25 cellular contexts compared by ENCODE assay signal in the genomic region with DNA sequence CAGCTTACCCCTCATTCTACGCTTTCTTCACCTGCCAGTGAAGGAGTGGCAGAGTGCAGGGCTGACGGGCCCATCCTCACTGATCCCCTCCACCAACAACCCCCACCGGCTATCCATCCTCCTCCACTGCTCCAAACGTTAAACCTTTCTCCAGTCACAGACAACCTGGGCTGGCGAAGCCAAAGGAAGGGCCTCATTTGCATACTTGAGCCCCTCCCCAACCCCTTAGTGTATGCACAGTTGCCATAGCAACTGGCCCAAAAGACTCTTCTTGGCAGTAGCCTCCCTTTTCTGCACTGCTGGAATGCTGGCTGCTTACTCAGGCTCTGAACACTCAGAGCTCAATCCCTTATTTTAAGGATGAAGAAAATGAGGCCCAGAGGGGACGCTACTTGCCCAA.
DNase-seq lines count a peak whose midpoint lies in the region; FAIRE-seq and TF ChIP-seq lines count a peak whose summit lies in the region.
"Had no signal": no experiment of that assay in that cellular context is flagged by ENCODE, and none has a peak within 500 bp of the region (broad histone marks: within the 10 kb centered on the region; RNA-seq: fewer than 3 reads in every experiment).

No MANE protein-coding gene starts in this region.

- H3F3A ChIP-seq in neural progenitor cell (ENCODE audit: low read depth) = peaks cover 11% of the 10 kb centered on the region

- H3K27me3 Mint-ChIP-seq in neural progenitor cell (ENCODE audit: insufficient read depth, low read depth) = peaks cover 4% of the 10 kb centered on the region
- peaks cover 6% of the 10 kb centered on the region for H3K27me3 Mint-ChIP-seq in activated T-helper 1 cell treated with anti-CD3 and anti-CD28 coated beads, Interleukin-12 subunit alpha, Interleukin-12 subunit beta, Interleukin-2, Interleukin-4 antibody, amounts not matched to agents 30 ng/mL and 10 ng/mL and 1 ng/mL, durations not matched to agents 14 hours and 24 hours and 36 hours (ENCODE audit: insufficient read depth)
- H3K27me3 Mint-ChIP-seq: activated CD8-positive, alpha-beta T cell treated with anti-CD3 and anti-CD28 coated beads for 36 hours had no signal

- H3K27ac Mint-ChIP-seq in neural progenitor cell = peak overlapping the region; percentile 55
- no peak overlapping the region for H3K27ac Mint-ChIP-seq in activated T-helper 1 cell treated with anti-CD3 and anti-CD28 coated beads, Interleukin-12 subunit alpha, Interleukin-12 subunit beta, Interleukin-2, Interleukin-4 antibody, amounts not matched to agents 30 ng/mL and 10 ng/mL and 1 ng/mL, durations not matched to agents 14 hours and 24 hours and 36 hours
- H3K27ac Mint-ChIP-seq: activated CD8-positive, alpha-beta T cell treated with anti-CD3 and anti-CD28 coated beads for 36 hours; activated naive CD4-positive, alpha-beta T cell treated with anti-CD3 and anti-CD28 coated beads for 36 hours; effector memory CD8-positive, alpha-beta T cell had no signal

- H4K91ac ChIP-seq in H1 (replicated peaks; ENCODE audit: insufficient read length, low read length) = no peak overlapping the region

- H2AFZ ChIP-seq in H1 (ENCODE audit: low read length) (no peak overlapping the region), neural progenitor cell (replicated peaks) (no peak overlapping the region)

- H3K27ac ChIP-seq in H1 (ENCODE audit: low read depth, low read length) (no peak overlapping the region), neural progenitor cell (no peak overlapping the region)
- H3K27ac ChIP-seq: 22Rv1, BLaER1, esophagus squamous epithelium, tibial artery had no signal

- no peak overlapping the region for H2BK20ac ChIP-seq in H1 (ENCODE audit: low read length)

- H2BK12ac ChIP-seq in H1 (ENCODE audit: low read depth, low read length) = no peak overlapping the region

- no peak overlapping the region for H4K8ac ChIP-seq in H1 (ENCODE audit: extremely low read depth, insufficient read depth, low read length)

- no peak overlapping the region for H3K4me3 ChIP-seq in H1 (ENCODE audit: extremely low read depth in 1 of 4, insufficient read depth in 2 of 4, low read depth in 3 of 4, low read length in 4 of 4)
- H3K4me3 ChIP-seq in neural progenitor cell = no peak overlapping the region
- H3K4me3 ChIP-seq: BLaER1, esophagus squamous epithelium, smooth muscle cell, tibial artery had no signal

- TF ChIP-seq EP300 in H1 (IDR thresholded peaks at IDR 0.05; ENCODE audit: borderline replicate concordance in 1 of 2, low read depth in 2 of 2, low read length in 2 of 2) = no peak

- TF ChIP-seq RAD21 in H1 (IDR thresholded peaks at IDR 0.05 in 1 of 2, conservative IDR thresholded peaks at IDR 0.05 in 1 of 2; ENCODE audit: low read depth in 2 of 2, low read length in 2 of 2) = no peak

- peak; percentile 48 for FAIRE-seq in H1 (lab: Jason Lieb, UNC)
- FAIRE-seq: colon, RCC 7860 had no signal

- H3K79me1 ChIP-seq in H1 (ENCODE audit: low read depth, low read length) = no peaks in the 10 kb centered on the region

- H3K4me3 Mint-ChIP-seq in neural progenitor cell = no peak overlapping the region
- H3K4me3 Mint-ChIP-seq in activated T-helper 1 cell treated with anti-CD3 and anti-CD28 coated beads, Interleukin-12 subunit alpha, Interleukin-12 subunit beta, Interleukin-2, Interleukin-4 antibody, amounts not matched to agents 30 ng/mL and 10 ng/mL and 1 ng/mL, durations not matched to agents 14 hours and 24 hours and 36 hours = no peak overlapping the region
- H3K4me3 Mint-ChIP-seq: activated CD8-positive, alpha-beta T cell treated with anti-CD3 and anti-CD28 coated beads for 36 hours; activated naive CD4-positive, alpha-beta T cell treated with anti-CD3 and anti-CD28 coated beads for 36 hours; effector memory CD8-positive, alpha-beta T cell had no signal

- H3K36me3 Mint-ChIP-seq in neural progenitor cell = no peaks in the 10 kb centered on the region
- H3K36me3 Mint-ChIP-seq in activated T-helper 1 cell treated with anti-CD3 and anti-CD28 coated beads, Interleukin-12 subunit alpha, Interleukin-12 subunit beta, Interleukin-2, Interleukin-4 antibody, amounts not matched to agents 30 ng/mL and 10 ng/mL and 1 ng/mL, durations not matched to agents 14 hours and 24 hours and 36 hours (ENCODE audit: low read depth) = no peaks in the 10 kb centered on the region

- H3K4me2 ChIP-seq in H1 (ENCODE audit: insufficient read depth in 1 of 2, low read depth in 2 of 2, low read length in 2 of 2) = no peak overlapping the region
- H3K4me2 ChIP-seq in neural progenitor cell = peak overlapping the region; percentile 54
- H3K4me2 ChIP-seq: BLaER1, SK-N-SH, smooth muscle cell had no signal

- no peaks in the 10 kb centered on the region for H3K9me3 Mint-ChIP-seq in neural progenitor cell
- no peaks in the 10 kb centered on the region for H3K9me3 Mint-ChIP-seq in activated T-helper 1 cell treated with anti-CD3 and anti-CD28 coated beads, Interleukin-12 subunit alpha, Interleukin-12 subunit beta, Interleukin-2, Interleukin-4 antibody, amounts not matched to agents 30 ng/mL and 10 ng/mL and 1 ng/mL, durations not matched to agents 14 hours and 24 hours and 36 hours
- H3K9me3 Mint-ChIP-seq: activated CD8-positive, alpha-beta T cell treated with anti-CD3 and anti-CD28 coated beads for 36 hours; activated naive CD4-positive, alpha-beta T cell treated with anti-CD3 and anti-CD28 coated beads for 36 hours; effector memory CD8-positive, alpha-beta T cell had no signal

- no peak overlapping the region for H2BK5ac ChIP-seq in H1 (ENCODE audit: low read depth, low read length)

- H3K79me2 ChIP-seq in H1 (ENCODE audit: control insufficient read depth in 1 of 2, insufficient read depth in 2 of 2, low read length in 2 of 2) (no peaks in the 10 kb centered on the region), neural progenitor cell (ENCODE audit: low read depth) (no peaks in the 10 kb centered on the region)

- WGBS in H1 (ENCODE audit: extremely low coverage in 1 of 2, insufficient coverage in 1 of 2, insufficient read length in 1 of 2, insufficient replicate concordance in 2 of 2, low coverage in 1 of 2, low lambda C conversion rate in 2 of 2, missing lambda C conversion rate in 1 of 2), 2 experiments = 53% methylated on average over 6 of the region's 6 CpGs; no CpG with 5 or more reads in 1 of the 2 experiments

- H3K9ac ChIP-seq in H1 (replicated peaks in 1 of 4; ENCODE audit: extremely low read depth in 1 of 4, low read depth in 3 of 4, low read length in 3 of 4) (no peak overlapping the region), neural progenitor cell (no peak overlapping the region)
- H3K9ac ChIP-seq: BLaER1, SK-N-SH had no signal

- H3K9me3 ChIP-seq in H1 (ENCODE audit: insufficient read depth in 2 of 2, low read depth in 1 of 2, low read length in 1 of 2) (peaks cover 0 to 12% of the 10 kb centered on the region in 2 experiments; a peak in 2 of 4 replicates), neural progenitor cell (ENCODE audit: low read depth) (no peaks in the 10 kb centered on the region)
- H3K9me3 ChIP-seq: Caco-2, esophagus squamous epithelium, SK-N-SH, tibial artery had no signal

- no peak overlapping the region for H2AK5ac ChIP-seq in H1 (ENCODE audit: low read depth, low read length)

- H3K4me1 ChIP-seq in H1 (replicated peaks in 1 of 4; ENCODE audit: control insufficient read depth in 3 of 4, insufficient read depth in 4 of 4, low read length in 3 of 4) (peaks cover 0 to 2% (median under 1%) of the 10 kb centered on the region in 4 experiments; a peak in 3 of 7 replicates), neural progenitor cell (peaks cover 27% of the 10 kb centered on the region)
- H3K4me1 ChIP-seq: BLaER1, Caco-2, esophagus squamous epithelium, tibial artery had no signal

- H4K20me1 ChIP-seq in H1 (replicated peaks in 1 of 2; ENCODE audit: control insufficient read depth in 1 of 2, insufficient read depth in 2 of 2, low read length in 2 of 2) (peaks cover 0 to 2% of the 10 kb centered on the region in 2 experiments), neural progenitor cell (ENCODE audit: low read depth) (no peaks in the 10 kb centered on the region)
- H4K20me1 ChIP-seq: BLaER1 had no signal

- no peak overlapping the region for H3K14ac ChIP-seq in H1 (ENCODE audit: insufficient read length)

- H3K27me3 ChIP-seq in H1 (replicated peaks in 1 of 4; ENCODE audit: control insufficient read depth in 3 of 4, extremely low read depth in 1 of 4, insufficient read depth in 3 of 4, low read length in 3 of 4) (peaks cover 5 to 41% (median 35%) of the 10 kb centered on the region in 4 experiments), neural progenitor cell (no peaks in the 10 kb centered on the region)
- H3K27me3 ChIP-seq: BLaER1 had no signal

- no peak for TF ChIP-seq CTCF in H1 (IDR thresholded peaks at IDR 0.05; ENCODE audit: control extremely low read depth in 1 of 3, insufficient read depth in 1 of 3, low read depth in 1 of 3, low read length in 3 of 3)
- no peak for TF ChIP-seq CTCF in neural progenitor cell (IDR thresholded peaks at IDR 0.05)

- H3K4me1 Mint-ChIP-seq in neural progenitor cell = peaks cover 24% of the 10 kb centered on the region
- no peaks in the 10 kb centered on the region for H3K4me1 Mint-ChIP-seq in activated T-helper 1 cell treated with anti-CD3 and anti-CD28 coated beads, Interleukin-12 subunit alpha, Interleukin-12 subunit beta, Interleukin-2, Interleukin-4 antibody, amounts not matched to agents 30 ng/mL and 10 ng/mL and 1 ng/mL, durations not matched to agents 14 hours and 24 hours and 36 hours (ENCODE audit: low read depth)

- H3K56ac ChIP-seq in H1 (replicated peaks; ENCODE audit: insufficient read length, low read depth, low read length) = no peak overlapping the region

- H3K18ac ChIP-seq in H1 (ENCODE audit: extremely low read depth, low read length) = no peak overlapping the region

- CTCF ChIA-PET in H1 (lab: Charles Lee; ENCODE audit: partially characterized antibody) = interaction anchor here (0.6 to 16.1 kb wide), 9 partner anchors 11 to 479 kb away, joined by 3 to 234 read pairs (median 5); no protein-coding TSS in a partner anchor

- H3K36me3 ChIP-seq in H1 (ENCODE audit: control insufficient read depth in 2 of 4, insufficient read depth in 4 of 4, low read length in 3 of 4) (no peaks in the 10 kb centered on the region; a peak in 1 of 8 replicates), neural progenitor cell (no peaks in the 10 kb centered on the region)
- H3K36me3 ChIP-seq: BLaER1, esophagus squamous epithelium, tibial artery had no signal

- POLR2A ChIA-PET in H1 (lab: Charles Lee; ENCODE audit: partially characterized antibody) = no interaction called here

- no peak overlapping the region for H2BK15ac ChIP-seq in H1 (ENCODE audit: low read length)

- no peaks in the 10 kb centered on the region; the same call in 1 of the 2 replicates for H3K23me2 ChIP-seq in H1 (ENCODE audit: low read depth, low read length)

- no peak overlapping the region for H3K23ac ChIP-seq in H1 (ENCODE audit: insufficient read length)

- no peak for TF ChIP-seq POLR2A in H1 (IDR thresholded peaks at IDR 0.05; ENCODE audit: control extremely low read depth in 1 of 2, low read depth in 2 of 2, low read length in 2 of 2)

- no peak overlapping the region for H2BK120ac ChIP-seq in H1 (replicated peaks; ENCODE audit: low read depth, low read length)

- DNase-seq in DMS 273 (lab: John Stamatoyannopoulos, UW; ENCODE audit: unreplicated experiment) (peak; percentile 67), DMS 273 treated with DMSO at 0.1 percent for 48 hours (lab: John Stamatoyannopoulos, UW) (no peak), M059J (ENCODE audit: low read depth) (peak; percentile 20), H1 (ENCODE audit: low read depth in 1 of 2, low spot score in 2 of 2) (no peak), neural progenitor cell (ENCODE audit: low spot score) (peak; percentile 92), NOMO-1 treated with dmso at 0.1 percent for 144 hours (lab: John Stamatoyannopoulos, UW; ENCODE audit: unreplicated experiment) (no peak), NK-92 (lab: John Stamatoyannopoulos, UW; ENCODE audit: unreplicated experiment) (no peak)
- DNase-seq in activated T-helper 1 cell treated with anti-CD3 and anti-CD28 coated beads, Interleukin-12 subunit alpha, Interleukin-12 subunit beta, Interleukin-2, Interleukin-4 antibody, amounts not matched to agents 30 ng/mL and 10 ng/mL and 1 ng/mL, durations not matched to agents 14 hours and 24 hours and 36 hours (ENCODE audit: low spot score) = no peak
- DNase-seq: activated CD8-positive, alpha-beta T cell treated with anti-CD3 and anti-CD28 coated beads for 36 hours; activated naive CD4-positive, alpha-beta T cell treated with anti-CD3 and anti-CD28 coated beads for 36 hours; activated T-cell treated with anti-CD3 and anti-CD28 coated beads, Interleukin-2, amount 50 U/mL, for 1 hour; Caco-2; effector memory CD8-positive, alpha-beta T cell; EL; esophagus squamous epithelium; glutamatergic neuron; SK-N-SH; stimulated activated CD4-positive, alpha-beta T cell treated with anti-CD3 and anti-CD28 coated beads, Interleukin-2, amount 100 ng/mL, for 48 hours; stimulated activated naive CD8-positive, alpha-beta T cell treated with anti-CD3 and anti-CD28 coated beads, Interleukin-15, Interleukin-2, amounts not matched to agents 100 U/mL and 50 U/mL, for 24 hours; tibial artery had no signal

- H4K5ac ChIP-seq in H1 (ENCODE audit: insufficient read length, low read depth, low read length) = no peak overlapping the region

- intact Hi-C loops in activated T-helper 1 cell treated with anti-CD3 and anti-CD28 coated beads, Interleukin-12 subunit alpha, Interleukin-12 subunit beta, Interleukin-2, Interleukin-4 antibody, amounts not matched to agents 30 ng/mL and 10 ng/mL and 1 ng/mL, durations not matched to agents 14 hours and 24 hours and 36 hours (cut with micrococcal nuclease) = no loop called here

- H3K4ac ChIP-seq in H1 (replicated peaks; ENCODE audit: insufficient read length, low read depth, low read length) = no peak overlapping the region

Comparison
In these comparisons a context has a peak if more than half of its experiments do, and no peak if none do; other contexts are left out.
1. DNase-seq: peak in DMS 273 (single experiment), M059J (single experiment) and neural progenitor cell (single experiment); none in DMS 273 treated with DMSO at 0.1 percent for 48 hours (single experiment), H1 (0 of 2), NOMO-1 treated with dmso at 0.1 percent for 144 hours (single experiment), activated T-helper 1 cell treated with anti-CD3 and anti-CD28 coated beads, Interleukin-12 subunit alpha, Interleukin-12 subunit beta, Interleukin-2, Interleukin-4 antibody, amounts not matched to agents 30 ng/mL and 10 ng/mL and 1 ng/mL, durations not matched to agents 14 hours and 24 hours and 36 hours (single experiment) and NK-92 (single experiment).